Comparison of ENCODE assay signal across 18 cellular contexts in genomic region chr10:133280391-133281059, GRCh38. TPM values are rescaled to one million over a fixed set of nuclear protein-coding genes. Genes with fewer than 3 reads are reported as not detected.
"Had no signal": no experiment of that assay in that cellular context is flagged by ENCODE, and none has a peak within 500 bp of the region (broad histone marks: within the 10 kb centered on the region; RNA-seq: fewer than 3 reads in every experiment).

No MANE protein-coding gene starts in this region.

- H3K27me3 Mint-ChIP-seq: activated B cell treated with CpG ODN at 0.5 μM for 24 hours; activated naive CD8-positive, alpha-beta T cell treated with anti-CD3 and anti-CD28 coated beads, Interleukin-2, amount 50 U/mL, for 24 hours had no signal

- H3K4me3 Mint-ChIP-seq: activated B cell treated with CpG ODN at 0.5 μM for 24 hours; activated naive CD8-positive, alpha-beta T cell treated with anti-CD3 and anti-CD28 coated beads, Interleukin-2, amount 50 U/mL, for 24 hours; activated T-cell treated with anti-CD3 and anti-CD28 coated beads, Interleukin-2, amount 50 U/mL, for 72 hours had no signal

- H3K9me3 Mint-ChIP-seq: activated B cell treated with CpG ODN at 0.5 μM for 24 hours; activated naive CD8-positive, alpha-beta T cell treated with anti-CD3 and anti-CD28 coated beads, Interleukin-2, amount 50 U/mL, for 24 hours; activated T-cell treated with anti-CD3 and anti-CD28 coated beads, Interleukin-2, amount 50 U/mL, for 72 hours had no signal

- H3K27ac ChIP-seq: left ventricle myocardium inferior, pancreas, tibial nerve had no signal

- H3K27ac Mint-ChIP-seq: activated B cell treated with CpG ODN at 0.5 μM for 24 hours; activated naive CD8-positive, alpha-beta T cell treated with anti-CD3 and anti-CD28 coated beads, Interleukin-2, amount 50 U/mL, for 24 hours; activated T-cell treated with anti-CD3 and anti-CD28 coated beads, Interleukin-2, amount 50 U/mL, for 72 hours had no signal

- ATAC-seq: activated naive CD8-positive, alpha-beta T cell treated with anti-CD3 and anti-CD28 coated beads, Interleukin-2, amount 50 U/mL, for 24 hours; activated T-cell treated with anti-CD3 and anti-CD28 coated beads, Interleukin-2, amount 50 U/mL, for 72 hours; pancreas had no signal

- DNase-seq: activated B cell treated with CpG ODN at 0.5 μM for 24 hours; activated CD4-positive, alpha-beta T cell treated with anti-CD3 and anti-CD28 coated beads, Interleukin-2, amount 50 U/mL, for 1 hour; activated naive CD4-positive, alpha-beta T cell; activated naive CD8-positive, alpha-beta T cell treated with anti-CD3 and anti-CD28 coated beads, Interleukin-2, amount 50 U/mL, for 24 hours; activated T-cell treated with anti-CD3 and anti-CD28 coated beads, Interleukin-2, amount 50 U/mL, for 72 hours; heart left ventricle; kidney; left ventricle myocardium inferior; mesenchymal stem cell; stimulated activated CD4-positive, alpha-beta T cell treated with anti-CD3 and anti-CD28 coated beads, Interleukin-15, amount 100 ng/mL, for 24 hours; T-helper 2 cell had no signal

- H3K9me3 ChIP-seq: heart left ventricle, left ventricle myocardium inferior, pancreas, tibial nerve had no signal

- H3K27me3 ChIP-seq: pancreas had no signal

- H3K4me3 ChIP-seq: left ventricle myocardium inferior, pancreas, tibial nerve had no signal

RNA-seq across cellular contexts. Expression of gene VENTX, which starts 42.9 kb away (rescaled TPM):
- total RNA-seq: endothelial cell of umbilical vein, fibroblast of lung, frontal cortex, renal cortical epithelial cell had no signal
- polyA plus RNA-seq: endothelial cell of umbilical vein, fibroblast of lung, neural cell had no signal

RNA-seq across cellular contexts. Expression of gene UTF1, which starts 50.5 kb away (rescaled TPM):
- total RNA-seq: activated B cell treated with CpG ODN at 0.5 μM for 24 hours, endothelial cell of umbilical vein, fibroblast of lung, frontal cortex, heart left ventricle, kidney, left ventricle myocardium inferior, pancreas, renal cortical epithelial cell, tibial nerve had no signal
- polyA plus RNA-seq: endothelial cell of umbilical vein, fibroblast of lung, heart left ventricle, neural cell, pancreas had no signal
